ENCODE assay signal across 9 cellular contexts in the genomic region with DNA sequence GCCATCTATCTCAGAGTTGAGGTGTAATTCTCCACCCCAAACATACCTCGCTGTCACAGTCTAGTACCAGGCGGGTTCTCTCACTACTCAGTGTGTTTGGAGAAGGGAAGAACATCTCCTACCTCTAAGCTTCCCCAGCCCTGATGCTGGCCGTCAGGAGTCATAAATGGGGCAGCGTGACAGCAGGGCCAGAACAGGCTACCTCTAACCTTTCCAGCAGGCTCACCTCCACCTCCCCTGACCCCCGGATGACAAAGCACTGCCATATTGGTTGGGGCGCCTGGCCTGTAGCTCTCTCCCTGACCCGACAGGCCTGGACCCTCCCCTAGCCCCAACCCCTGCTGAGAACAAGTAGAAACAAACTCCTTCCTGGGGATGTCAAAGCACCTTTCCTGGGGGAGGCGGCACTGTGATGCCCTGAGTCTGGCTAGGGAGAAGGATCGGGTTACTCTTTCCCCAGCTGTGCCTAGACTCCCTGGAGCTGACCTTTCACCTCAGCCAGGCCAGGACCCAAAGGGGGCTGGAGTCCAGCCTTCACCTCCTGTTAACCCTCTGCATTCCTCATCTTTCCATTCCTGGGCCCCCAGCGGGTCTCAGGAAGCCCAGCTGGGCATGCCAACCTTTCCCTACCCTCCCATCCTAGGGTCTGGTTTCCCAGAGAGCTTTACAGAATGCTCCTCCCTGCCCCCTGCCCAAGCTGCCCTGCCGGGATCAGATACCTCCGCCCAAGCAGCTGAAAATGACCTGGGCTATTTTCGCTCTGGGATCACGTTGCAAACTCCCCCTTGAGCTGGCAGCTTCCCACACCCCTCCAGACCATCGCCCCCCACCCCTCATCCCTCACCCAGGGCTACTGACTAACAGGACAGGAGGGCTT. TPM values are rescaled to one million over a fixed set of nuclear protein-coding genes. Genes with fewer than 3 reads are reported as not detected.
DNase-seq lines count a peak whose midpoint lies in the region; ATAC-seq and TF ChIP-seq lines count a peak whose summit lies in the region.
"Had no signal": no experiment of that assay in that cellular context is flagged by ENCODE, and none has a peak within 500 bp of the region (broad histone marks: within the 10 kb centered on the region; RNA-seq: fewer than 3 reads in every experiment).

No MANE protein-coding gene starts in this region.

- peaks cover 0 to 20% (median 0%) of the 10 kb centered on the region in 11 experiments; a peak in 7 of 22 replicates for H3K36me3 ChIP-seq in BLaER1 treated with 17β-estradiol and CSF1 and Interleukin-3, amounts not matched to agents 10 nM and 100 nM
- H3K36me3 ChIP-seq in NT2/D1 (ENCODE audit: insufficient read depth, insufficient read length, low read length) (peaks cover 22% of the 10 kb centered on the region), SJCRH30 (peaks cover 16% of the 10 kb centered on the region; the same call in 1 of the 2 replicates)

- peaks cover 97 to 100% (median 100%) of the 10 kb centered on the region in 11 experiments for H4K20me1 ChIP-seq in BLaER1 treated with 17β-estradiol and CSF1 and Interleukin-3, amounts not matched to agents 10 nM and 100 nM

- no peaks in the 10 kb centered on the region for H3K27me3 ChIP-seq in BLaER1 treated with 17β-estradiol and CSF1 and Interleukin-3, amounts not matched to agents 10 nM and 100 nM
- H3K27me3 ChIP-seq in NT2/D1 (ENCODE audit: insufficient read depth, insufficient read length) = no peaks in the 10 kb centered on the region
- no peaks in the 10 kb centered on the region for H3K27me3 ChIP-seq in SJCRH30

- H3K36me3 Mint-ChIP-seq in endothelial cell (ENCODE audit: low read depth, unreplicated experiment) (peaks cover 9% of the 10 kb centered on the region), neural crest cell (ENCODE audit: low read depth) (no peaks in the 10 kb centered on the region)

- no peak for TF ChIP-seq CTCF in endothelial cell (IDR thresholded peaks at IDR 0.05; ENCODE audit: unreplicated experiment)
- no peak for TF ChIP-seq CTCF in neural crest cell (conservative IDR thresholded peaks at IDR 0.05)

- H3K4me2 ChIP-seq in BLaER1 treated with 17β-estradiol and CSF1 and Interleukin-3, amounts not matched to agents 10 nM and 100 nM = peak overlapping the region; percentile 77 to 98 (median 90); a peak in 20 of 22 replicates

- no peak for ATAC-seq in GM21737 (IDR thresholded peaks at IDR 0.05; ENCODE audit: unreplicated experiment)

- H3K9me3 Mint-ChIP-seq in endothelial cell (ENCODE audit: unreplicated experiment) = no peaks in the 10 kb centered on the region
- H3K9me3 Mint-ChIP-seq in neural crest cell = no peaks in the 10 kb centered on the region

- H3K9ac ChIP-seq in BLaER1 treated with 17β-estradiol and CSF1 and Interleukin-3, amounts not matched to agents 10 nM and 100 nM = peak overlapping the region in 4 of 11 experiments; percentile 7 to 28 (median 10); a peak in 4 of 22 replicates
- peak overlapping the region; percentile 74 for H3K9ac ChIP-seq in NT2/D1 (ENCODE audit: insufficient read length, low read depth)

- peak overlapping the region; percentile 33 for H3K27ac Mint-ChIP-seq in endothelial cell (ENCODE audit: unreplicated experiment)
- peak overlapping the region; percentile 35 for H3K27ac Mint-ChIP-seq in neural crest cell (ENCODE audit: unreplicated experiment)

- H3K27ac ChIP-seq in BLaER1 treated with 17β-estradiol and CSF1 and Interleukin-3, amounts not matched to agents 10 nM and 100 nM = peak overlapping the region in 2 of 11 experiments; percentile 17 to 22; a peak in 5 of 22 replicates
- no peak overlapping the region for H3K27ac ChIP-seq in SJCRH30

- H3K9me3 ChIP-seq in BLaER1 treated with 17β-estradiol and CSF1 and Interleukin-3, amounts not matched to agents 10 nM and 100 nM (replicated peaks in 1 of 11) = no peaks in the 10 kb centered on the region
- H3K9me3 ChIP-seq in NT2/D1 (ENCODE audit: insufficient read depth, low read length) (no peaks in the 10 kb centered on the region), SJCRH30 (replicated peaks) (no peaks in the 10 kb centered on the region)

- no peak overlapping the region for H3K4me3 ChIP-seq in BLaER1 treated with 17β-estradiol and CSF1 and Interleukin-3, amounts not matched to agents 10 nM and 100 nM
- no peak overlapping the region for H3K4me3 ChIP-seq in NT2/D1 (ENCODE audit: insufficient read length, low read depth)
- no peak overlapping the region for H3K4me3 ChIP-seq in SJCRH30

- DNase-seq in NT2/D1 (ENCODE audit: low read depth, low spot score) = no peak
- DNase-seq in endothelial cell (ENCODE audit: low spot score) = no peak
- DNase-seq in neural crest cell (ENCODE audit: low read depth, low spot score) = no peak
- DNase-seq in SJCRH30 = no peak
- DNase-seq in anterior cingulate cortex (lab: John Stamatoyannopoulos, UW) = no peak
- DNase-seq in NCI-H82 treated with DMSO at 0.1 percent for 48 hours (lab: John Stamatoyannopoulos, UW; ENCODE audit: unreplicated experiment) = no peak
- DNase-seq: DMS79 had no signal

- no peak overlapping the region for H3K4me3 Mint-ChIP-seq in endothelial cell (ENCODE audit: unreplicated experiment)
- H3K4me3 Mint-ChIP-seq in neural crest cell = peak overlapping the region; percentile 73

- H3K27me3 Mint-ChIP-seq in endothelial cell (ENCODE audit: unreplicated experiment) (peaks cover 12% of the 10 kb centered on the region), neural crest cell (ENCODE audit: low read depth) (peaks cover 6% of the 10 kb centered on the region)

- H3K4me1 Mint-ChIP-seq in endothelial cell (ENCODE audit: unreplicated experiment) (peaks cover 67% of the 10 kb centered on the region), neural crest cell (peaks cover 88% of the 10 kb centered on the region)

- peaks cover 97 to 100% (median 100%) of the 10 kb centered on the region in 10 experiments for H3K4me1 ChIP-seq in BLaER1 treated with 17β-estradiol and CSF1 and Interleukin-3, amounts not matched to agents 10 nM and 100 nM
- peaks cover 83% of the 10 kb centered on the region for H3K4me1 ChIP-seq in NT2/D1 (ENCODE audit: insufficient read depth, insufficient read length)
- H3K4me1 ChIP-seq in SJCRH30 = peaks cover 70% of the 10 kb centered on the region

RNA-seq across cellular contexts. Expression of a gene that starts 34.2 kb away (rescaled TPM):
- total RNA-seq in endothelial cell (ENCODE audit: unreplicated experiment) = 48.0 TPM
- total RNA-seq in neural crest cell = 50.1 and 54.8 TPM in 2 replicates
- total RNA-seq in SJCRH30 (2014; rRNA removed; shearing (Covaris generic)) = 29.7 and 30.6 TPM in 2 replicates
